15 cellular contexts compared by ENCODE assay signal in genomic region chr5:34501033-34501432, GRCh38.
DNase-seq lines count a peak whose midpoint lies in the region; ATAC-seq and TF ChIP-seq lines count a peak whose summit lies in the region.
"Had no signal": no experiment of that assay in that cellular context is flagged by ENCODE, and none has a peak within 500 bp of the region (broad histone marks: within the 10 kb centered on the region; RNA-seq: fewer than 3 reads in every experiment).

No MANE protein-coding gene starts in this region.

- TF ChIP-seq CTCF in chondrocyte (IDR thresholded peaks at IDR 0.05): no peak
- TF ChIP-seq CTCF in heart left ventricle (IDR thresholded peaks at IDR 0.05): no peak

- no peaks in the 10 kb centered on the region for H3K36me3 Mint-ChIP-seq in chondrocyte (ENCODE audit: low read depth)

- peaks cover 0 to 3% (median 0%) of the 10 kb centered on the region in 12 donors for H3K9me3 ChIP-seq in heart left ventricle
- H3K9me3 ChIP-seq: SJCRH30 had no signal

- H3K36me3 ChIP-seq in heart left ventricle: no peaks in the 10 kb centered on the region
- H3K36me3 ChIP-seq: SJCRH30 had no signal

- peak overlapping the region in 1 of 12 donors; percentile 21 for H3K27ac ChIP-seq in heart left ventricle
- H3K27ac ChIP-seq: 22Rv1, SJCRH30 had no signal

- peaks cover 0 to 50% (median 16%) of the 10 kb centered on the region in 12 donors for H3K4me1 ChIP-seq in heart left ventricle

- no peaks in the 10 kb centered on the region for H3K27me3 ChIP-seq in heart left ventricle
- H3K27me3 ChIP-seq: SJCRH30 had no signal

- H3K27ac Mint-ChIP-seq in chondrocyte (ENCODE audit: unreplicated experiment): peak overlapping the region; percentile 78

- WGBS in heart left ventricle, 4 donors: 32 to 54% (median 45%) methylated on average over 1 of the region's 1 CpG

- H3K4me3 Mint-ChIP-seq in chondrocyte (ENCODE audit: unreplicated experiment): no peak overlapping the region

- intact Hi-C loops in heart left ventricle (cut with DNase I): no loop called here

- no peak for TF ChIP-seq POLR2A in heart left ventricle (IDR thresholded peaks at IDR 0.05)

- no peak overlapping the region for H3K4me3 ChIP-seq in heart left ventricle
- H3K4me3 ChIP-seq: SJCRH30 had no signal

- DNase-seq in SIG-M5 treated with dmso at 0.1 percent for 504 hours (lab: John Stamatoyannopoulos, UW; ENCODE audit: unreplicated experiment) (peak; percentile 39), SIG-M5 (lab: John Stamatoyannopoulos, UW) (no peak), NOMO-1 treated with DMSO at 0.1 percent for 48 hours (lab: John Stamatoyannopoulos, UW; ENCODE audit: unreplicated experiment) (peak; percentile 92), chondrocyte (ENCODE audit: low spot score) (no peak), heart left ventricle (no peak)
- DNase-seq: COR-L47, NCI-H1092, NCI-H1694 treated with DMSO at 0.1 percent for 48 hours, NCI-H446, NCI-H748 treated with DMSO at 0.1 percent for 48 hours, SJCRH30 had no signal

- peaks cover 91% of the 10 kb centered on the region for H3K4me1 Mint-ChIP-seq in chondrocyte (ENCODE audit: low read depth)

- ATAC-seq in HG03460 (IDR thresholded peaks at IDR 0.05; ENCODE audit: unreplicated experiment) (no peak), HG03039 (IDR thresholded peaks at IDR 0.05; ENCODE audit: unreplicated experiment) (no peak), heart left ventricle (no peak), HG03159 (IDR thresholded peaks at IDR 0.05; ENCODE audit: unreplicated experiment) (no peak)

- H3K9me3 Mint-ChIP-seq in chondrocyte (ENCODE audit: low read depth): peaks cover 4% of the 10 kb centered on the region

- H3K27me3 Mint-ChIP-seq in chondrocyte (ENCODE audit: low read depth): no peaks in the 10 kb centered on the region

Comparison
In these comparisons a context has a peak if more than half of its experiments do, and no peak if none do; other contexts are left out.
1. DNase-seq: peak in SIG-M5 treated with dmso at 0.1 percent for 504 hours (single experiment) and NOMO-1 treated with DMSO at 0.1 percent for 48 hours (single experiment); none in SIG-M5 (single experiment), chondrocyte (single experiment) and heart left ventricle (0 of 5).